2 cellular contexts compared by ENCODE assay signal in the genomic region with DNA sequence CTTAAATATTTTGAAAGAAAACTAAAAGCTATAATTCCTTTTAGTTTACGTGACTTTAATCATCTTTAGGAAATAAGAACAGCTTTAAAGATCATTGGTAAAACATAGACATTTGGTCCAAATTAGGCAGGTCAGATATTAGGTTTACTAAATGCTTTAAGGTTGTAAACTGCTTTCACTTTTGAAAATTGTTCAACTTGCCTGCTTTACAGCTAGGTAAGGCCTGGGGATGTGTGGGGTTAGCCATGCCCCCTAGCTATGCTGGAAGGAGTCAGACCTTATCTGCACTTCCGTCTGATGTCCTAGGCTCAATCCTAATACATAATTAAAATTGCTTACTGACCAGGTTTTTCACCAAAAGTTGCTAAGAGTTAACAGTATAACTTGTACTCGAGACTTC.
TF ChIP-seq lines count a peak whose summit lies in the region.

No MANE protein-coding gene starts in this region.

TF ChIP-seq in K562, 482 proteins besides CTCF, POLR2A, EP300 and RAD21:
- TF ChIP-seq, protein P1, sequence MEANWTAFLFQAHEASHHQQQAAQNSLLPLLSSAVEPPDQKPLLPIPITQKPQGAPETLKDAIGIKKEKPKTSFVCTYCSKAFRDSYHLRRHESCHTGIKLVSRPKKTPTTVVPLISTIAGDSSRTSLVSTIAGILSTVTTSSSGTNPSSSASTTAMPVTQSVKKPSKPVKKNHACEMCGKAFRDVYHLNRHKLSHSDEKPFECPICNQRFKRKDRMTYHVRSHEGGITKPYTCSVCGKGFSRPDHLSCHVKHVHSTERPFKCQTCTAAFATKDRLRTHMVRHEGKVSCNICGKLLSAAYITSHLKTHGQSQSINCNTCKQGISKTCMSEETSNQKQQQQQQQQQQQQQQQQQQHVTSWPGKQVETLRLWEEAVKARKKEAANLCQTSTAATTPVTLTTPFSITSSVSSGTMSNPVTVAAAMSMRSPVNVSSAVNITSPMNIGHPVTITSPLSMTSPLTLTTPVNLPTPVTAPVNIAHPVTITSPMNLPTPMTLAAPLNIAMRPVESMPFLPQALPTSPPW (CRISPR knock-in tag; IDR thresholded peaks at IDR 0.05) = no peak

TF ChIP-seq in HepG2, 621 proteins besides CTCF, POLR2A, EP300 and RAD21:
- no peak for TF ChIP-seq ZNF460 (CRISPR knock-in tag; IDR thresholded peaks at IDR 0.05; ENCODE audit: borderline replicate concordance)
- TF ChIP-seq ATF6 (CRISPR knock-in tag; conservative IDR thresholded peaks at IDR 0.05) = no peak
- no peak for TF ChIP-seq ELF3 (CRISPR knock-in tag; IDR thresholded peaks at IDR 0.05)
- no peak for TF ChIP-seq ZNF607 (CRISPR knock-in tag; IDR thresholded peaks at IDR 0.05; ENCODE audit: borderline replicate concordance)
- no peak for TF ChIP-seq ZFAT (CRISPR knock-in tag; conservative IDR thresholded peaks at IDR 0.05)
- TF ChIP-seq, protein P2, sequence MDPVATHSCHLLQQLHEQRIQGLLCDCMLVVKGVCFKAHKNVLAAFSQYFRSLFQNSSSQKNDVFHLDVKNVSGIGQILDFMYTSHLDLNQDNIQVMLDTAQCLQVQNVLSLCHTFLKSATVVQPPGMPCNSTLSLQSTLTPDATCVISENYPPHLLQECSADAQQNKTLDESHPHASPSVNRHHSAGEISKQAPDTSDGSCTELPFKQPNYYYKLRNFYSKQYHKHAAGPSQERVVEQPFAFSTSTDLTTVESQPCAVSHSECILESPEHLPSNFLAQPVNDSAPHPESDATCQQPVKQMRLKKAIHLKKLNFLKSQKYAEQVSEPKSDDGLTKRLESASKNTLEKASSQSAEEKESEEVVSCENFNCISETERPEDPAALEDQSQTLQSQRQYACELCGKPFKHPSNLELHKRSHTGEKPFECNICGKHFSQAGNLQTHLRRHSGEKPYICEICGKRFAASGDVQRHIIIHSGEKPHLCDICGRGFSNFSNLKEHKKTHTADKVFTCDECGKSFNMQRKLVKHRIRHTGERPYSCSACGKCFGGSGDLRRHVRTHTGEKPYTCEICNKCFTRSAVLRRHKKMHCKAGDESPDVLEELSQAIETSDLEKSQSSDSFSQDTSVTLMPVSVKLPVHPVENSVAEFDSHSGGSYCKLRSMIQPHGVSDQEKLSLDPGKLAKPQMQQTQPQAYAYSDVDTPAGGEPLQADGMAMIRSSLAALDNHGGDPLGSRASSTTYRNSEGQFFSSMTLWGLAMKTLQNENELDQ (CRISPR knock-in tag; IDR thresholded peaks at IDR 0.05; ENCODE audit: borderline replicate concordance) = no peak
- no peak for TF ChIP-seq FOXA1 (IDR thresholded peaks at IDR 0.05)
- no peak for TF ChIP-seq FOXA1 (CRISPR knock-in tag; IDR thresholded peaks at IDR 0.05)
- no peak for TF ChIP-seq ZNF746 (CRISPR knock-in tag; IDR thresholded peaks at IDR 0.05)
- TF ChIP-seq ZNF260 (CRISPR knock-in tag; IDR thresholded peaks at IDR 0.05; ENCODE audit: borderline replicate concordance, low read depth) = no peak
- TF ChIP-seq RBM22 (optimal IDR thresholded peaks at IDR 0.05; ENCODE audit: low read length) = no peak
- no peak for TF ChIP-seq JUNB (CRISPR knock-in tag; IDR thresholded peaks at IDR 0.05; ENCODE audit: borderline replicate concordance)
- TF ChIP-seq FOXO1 (CRISPR knock-in tag; IDR thresholded peaks at IDR 0.05) = no peak
- TF ChIP-seq, protein P3, sequence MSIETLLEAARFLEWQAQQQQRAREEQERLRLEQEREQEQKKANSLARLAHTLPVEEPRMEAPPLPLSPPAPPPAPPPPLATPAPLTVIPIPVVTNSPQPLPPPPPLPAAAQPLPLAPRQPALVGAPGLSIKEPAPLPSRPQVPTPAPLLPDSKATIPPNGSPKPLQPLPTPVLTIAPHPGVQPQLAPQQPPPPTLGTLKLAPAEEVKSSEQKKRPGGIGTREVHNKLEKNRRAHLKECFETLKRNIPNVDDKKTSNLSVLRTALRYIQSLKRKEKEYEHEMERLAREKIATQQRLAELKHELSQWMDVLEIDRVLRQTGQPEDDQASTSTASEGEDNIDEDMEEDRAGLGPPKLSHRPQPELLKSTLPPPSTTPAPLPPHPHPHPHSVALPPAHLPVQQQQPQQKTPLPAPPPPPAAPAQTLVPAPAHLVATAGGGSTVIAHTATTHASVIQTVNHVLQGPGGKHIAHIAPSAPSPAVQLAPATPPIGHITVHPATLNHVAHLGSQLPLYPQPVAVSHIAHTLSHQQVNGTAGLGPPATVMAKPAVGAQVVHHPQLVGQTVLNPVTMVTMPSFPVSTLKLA (IDR thresholded peaks at IDR 0.05) = no peak
